In the genomic region with DNA sequence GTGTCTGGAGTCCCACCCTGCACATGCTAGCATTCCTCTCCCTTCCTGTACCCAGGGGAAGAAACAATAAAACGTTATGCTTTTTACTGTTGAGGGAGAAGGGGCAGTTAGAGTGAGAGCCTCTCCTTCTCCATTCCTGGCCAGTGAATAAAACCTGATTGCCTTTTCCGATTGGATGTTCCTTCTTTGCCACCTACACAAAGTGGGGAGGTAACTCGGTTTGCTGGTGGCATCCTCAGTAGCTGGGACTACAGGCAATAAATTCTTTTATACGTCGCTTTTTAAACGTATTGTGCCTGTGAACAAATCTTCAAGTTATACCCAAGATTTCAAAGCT, we compare ENCODE assay signal across 1 cellular context.
TF ChIP-seq lines count a peak whose summit lies in the region.

No MANE protein-coding gene starts in this region.

TF ChIP-seq in endothelial cell of umbilical vein, 7 proteins besides CTCF, POLR2A, EP300 and RAD21:
- TF ChIP-seq MYC (IDR thresholded peaks at IDR 0.05; ENCODE audit: low read depth, low read length) (no peak), JUN (IDR thresholded peaks at IDR 0.05; ENCODE audit: borderline replicate concordance, insufficient read depth, insufficient read length, low read depth) (no peak), FOS (IDR thresholded peaks at IDR 0.05; ENCODE audit: borderline replicate concordance, insufficient read depth, low read length) (no peak), POLR2AphosphoS5 (IDR thresholded peaks at IDR 0.05; ENCODE audit: insufficient read depth, low read depth, low read length) (no peak), EZH2 (IDR thresholded peaks at IDR 0.05; ENCODE audit: borderline replicate concordance, low read depth, low read length, severe bottlenecking) (no peak)
TF ChIP-seq in endothelial cell of umbilical vein: peak in this region for 0.
